In genomic region chr12:51048601-51049369, GRCh38 we compare ENCODE assay signal across 8 cellular contexts. TPM values are rescaled to one million over a fixed set of nuclear protein-coding genes. Genes with fewer than 3 reads are reported as not detected.
DNase-seq lines count a peak whose midpoint lies in the region; FAIRE-seq and TF ChIP-seq lines count a peak whose summit lies in the region.

No MANE protein-coding gene starts in this region.

- H3K4me1 ChIP-seq in adipocyte (ENCODE audit: control insufficient read depth, insufficient read depth, low read length) = peaks cover 26% of the 10 kb centered on the region

- DNase-seq in ACHN (peak; percentile 46), HT-29 (ENCODE audit: low spot score) (peak; percentile 48), adipocyte (ENCODE audit: low read depth) (no peak), kidney epithelial cell (ENCODE audit: low read depth) (no peak), substantia nigra (lab: John Stamatoyannopoulos, UW) (peak in 4 of 49 donors; percentile 34 to 52 (median 44)), AG20443 (ENCODE audit: low spot score) (no peak), H54 (ENCODE audit: insufficient read length, low spot score) (no peak)
- DNase-seq in activated CD4-positive, CD25-positive, alpha-beta regulatory T cell treated with anti-CD3 and anti-CD28 coated beads, Interleukin-2, amount 50 U/mL, for 72 hours = no peak

- H3K9ac ChIP-seq in adipocyte (ENCODE audit: low read length) = peak overlapping the region; percentile 98

- H3K4me3 ChIP-seq in adipocyte (ENCODE audit: low read length) = peak overlapping the region; percentile 98
- H3K4me3 ChIP-seq in kidney epithelial cell (ENCODE audit: low read depth, low read length) = peak overlapping the region; percentile 64

- no peak for TF ChIP-seq POLR2A in H54 (IDR thresholded peaks at IDR 0.05; ENCODE audit: low read depth, low read length)

- FAIRE-seq in H54 (lab: Jason Lieb, UNC) = no peak

- peak overlapping the region; percentile 93 for H3K27ac ChIP-seq in substantia nigra (ENCODE audit: low read depth, low read length, poor library complexity, severe bottlenecking)

- in situ Hi-C loops in ACHN (cut with HindIII; ENCODE audit: low pct_ligation_motif_present, low pct_unique_long_range_greater_than_20kb, low sequenced_read_pairs) = no loop called here

- H3K9me3 ChIP-seq in adipocyte (ENCODE audit: control insufficient read depth, low read length) = no peaks in the 10 kb centered on the region

- peaks cover 19% of the 10 kb centered on the region for H3K36me3 ChIP-seq in adipocyte (ENCODE audit: control insufficient read depth, insufficient read depth, low read length, severe bottlenecking)
- peaks cover 2% of the 10 kb centered on the region for H3K36me3 ChIP-seq in kidney epithelial cell (ENCODE audit: control insufficient read depth, insufficient read depth, low read length)

- TF ChIP-seq CTCF in kidney epithelial cell (IDR thresholded peaks at IDR 0.05; ENCODE audit: insufficient read depth, low read length, poor library complexity, severe bottlenecking) = no peak

- H3K27me3 ChIP-seq in adipocyte (replicated peaks; ENCODE audit: control insufficient read depth, insufficient read depth, low read length) = no peaks in the 10 kb centered on the region
- H3K27me3 ChIP-seq in kidney epithelial cell (ENCODE audit: control insufficient read depth, insufficient read depth, low read length) = no peaks in the 10 kb centered on the region

RNA-seq across cellular contexts. Expression of gene LETMD1, which starts 0.7 kb away (rescaled TPM):
- total RNA-seq in HT-29 (2014; rRNA removed; shearing (Covaris generic)) = 36.8 and 47.1 TPM in 2 replicates
- total RNA-seq in kidney epithelial cell = 37.9 and 44.5 TPM in 2 replicates

RNA-seq across cellular contexts. Expression of gene SLC11A2, which starts 22.6 kb away (rescaled TPM):
- total RNA-seq in HT-29 (2014; rRNA removed; shearing (Covaris generic)) = 20.1 and 42.9 TPM in 2 replicates
- total RNA-seq in kidney epithelial cell = 36.3 and 42.2 TPM in 2 replicates

RNA-seq across cellular contexts. Expression of gene CSRNP2, which starts 34.6 kb away (rescaled TPM):
- total RNA-seq in HT-29 (2014; rRNA removed; shearing (Covaris generic)) = 4.3 and 6.3 TPM in 2 replicates
- 36.1 and 36.6 TPM in 2 replicates for total RNA-seq in kidney epithelial cell

Comparison
In these comparisons a context has a peak if more than half of its experiments do, and no peak if none do; other contexts are left out.
1. DNase-seq: peak in ACHN (single experiment) and HT-29 (single experiment); none in adipocyte (single experiment), kidney epithelial cell (single experiment), AG20443 (single experiment), activated CD4-positive, CD25-positive, alpha-beta regulatory T cell treated with anti-CD3 and anti-CD28 coated beads, Interleukin-2, amount 50 U/mL, for 72 hours (single experiment) and H54 (single experiment).